ENCODE assay signal across 24 cellular contexts in genomic region chr5:67806647-67807046, GRCh38.
A peak's percentile ranks its signal among the peaks of the same experiment; 100 is the strongest.
DNase-seq lines count a peak whose midpoint lies in the region; ATAC-seq and TF ChIP-seq lines count a peak whose summit lies in the region.
"Had no signal": no experiment of that assay in that cellular context is flagged by ENCODE, and none has a peak within 500 bp of the region (broad histone marks: within the 10 kb centered on the region; RNA-seq: fewer than 3 reads in every experiment).

No MANE protein-coding gene starts in this region.

- peak overlapping the region; percentile 64 for H3K27ac Mint-ChIP-seq in endodermal cell
- H3K27ac Mint-ChIP-seq in T-helper 2 cell treated with Interferon-gamma antibody and Interleukin-4, amounts not matched to agents 5 μg/mL and 100 μg/mL, for 36 hours, result no peak overlapping the region
- H3K27ac Mint-ChIP-seq: activated naive CD4-positive, alpha-beta T cell treated with anti-CD3 and anti-CD28 coated beads, Interleukin-2, amount 50 U/mL, for 72 hours; activated T-helper 2 cell treated with anti-CD3 and anti-CD28 coated beads, Interferon-gamma antibody, Interleukin-2, Interleukin-4, amounts not matched to agents 10 μg/mL and 5 μg/mL and 100 μg/mL, durations not matched to agents 14 hours and 24 hours and 36 hours; stimulated activated effector memory CD8-positive, alpha-beta T cell treated with anti-CD3 and anti-CD28 coated beads, Interleukin-12 subunit alpha, Interleukin-12 subunit beta, amount 100 ng/mL, for 72 hours; type B pancreatic cell had no signal

- peaks cover 11% of the 10 kb centered on the region for H3K9me3 ChIP-seq in endodermal cell (ENCODE audit: control insufficient read depth, low read length)
- no peaks in the 10 kb centered on the region for H3K9me3 ChIP-seq in iPS-18a (ENCODE audit: control insufficient read depth, low read depth, low read length)
- no peaks in the 10 kb centered on the region for H3K9me3 ChIP-seq in skeletal muscle tissue (ENCODE audit: control insufficient read depth in 3 of 3, low read length in 3 of 3)
- H3K9me3 ChIP-seq: BLaER1, neutrophil had no signal

- H3K27me3 ChIP-seq in endodermal cell (ENCODE audit: control insufficient read depth, insufficient read depth, low read length, poor library complexity, severe bottlenecking), result no peaks in the 10 kb centered on the region
- no peaks in the 10 kb centered on the region for H3K27me3 ChIP-seq in iPS-18a (ENCODE audit: control insufficient read depth, insufficient read depth, low read length)
- H3K27me3 ChIP-seq in skeletal muscle tissue (ENCODE audit: control insufficient read depth in 3 of 3, insufficient read depth in 3 of 3, low read length in 3 of 3), result no peaks in the 10 kb centered on the region
- H3K27me3 ChIP-seq: BLaER1, brain microvascular endothelial cell, dorsolateral prefrontal cortex, neutrophil had no signal

- TF ChIP-seq CTCF in endodermal cell (conservative IDR thresholded peaks at IDR 0.05), result no peak

- H3K36me3 Mint-ChIP-seq in endodermal cell (ENCODE audit: low read depth), result peaks cover 13% of the 10 kb centered on the region
- H3K36me3 Mint-ChIP-seq in T-helper 2 cell treated with Interferon-gamma antibody and Interleukin-4, amounts not matched to agents 5 μg/mL and 100 μg/mL, for 36 hours (ENCODE audit: low read depth), result no peaks in the 10 kb centered on the region
- H3K36me3 Mint-ChIP-seq: activated naive CD4-positive, alpha-beta T cell treated with anti-CD3 and anti-CD28 coated beads, Interleukin-2, amount 50 U/mL, for 72 hours; stimulated activated effector memory CD8-positive, alpha-beta T cell treated with anti-CD3 and anti-CD28 coated beads, Interleukin-12 subunit alpha, Interleukin-12 subunit beta, amount 100 ng/mL, for 72 hours; type B pancreatic cell had no signal

- WGBS in endodermal cell (ENCODE audit: insufficient coverage in 1 of 2, insufficient read length in 1 of 2), 2 experiments, result 88% methylated on average over 1 of the region's 1 CpG; no CpG with 5 or more reads in 1 of the 2 experiments

- H3K4me1 ChIP-seq in endodermal cell (ENCODE audit: control insufficient read depth, insufficient read depth, low read length) (peaks cover 13% of the 10 kb centered on the region), iPS-18a (ENCODE audit: control insufficient read depth, low read depth, low read length) (peaks cover 17% of the 10 kb centered on the region), skeletal muscle tissue (ENCODE audit: control insufficient read depth in 3 of 3, insufficient read depth in 3 of 3, low read length in 3 of 3) (peaks cover 10 to 26% (median 24%) of the 10 kb centered on the region in 3 donors)

- H3K9ac ChIP-seq in endodermal cell (ENCODE audit: extremely low read depth, low read length, poor library complexity, severe bottlenecking) (no peak overlapping the region), iPS-18a (ENCODE audit: low read length) (peak overlapping the region; percentile 37), skeletal muscle tissue (ENCODE audit: low read depth in 1 of 3, low read length in 3 of 3) (no peak overlapping the region)
- H3K9ac ChIP-seq: BLaER1 had no signal

- H3K9me3 Mint-ChIP-seq in endodermal cell, result peaks cover 12% of the 10 kb centered on the region
- H3K9me3 Mint-ChIP-seq in T-helper 2 cell treated with Interferon-gamma antibody and Interleukin-4, amounts not matched to agents 5 μg/mL and 100 μg/mL, for 36 hours, result no peaks in the 10 kb centered on the region
- H3K9me3 Mint-ChIP-seq: activated naive CD4-positive, alpha-beta T cell treated with anti-CD3 and anti-CD28 coated beads, Interleukin-2, amount 50 U/mL, for 72 hours; activated T-helper 2 cell treated with anti-CD3 and anti-CD28 coated beads, Interferon-gamma antibody, Interleukin-2, Interleukin-4, amounts not matched to agents 10 μg/mL and 5 μg/mL and 100 μg/mL, durations not matched to agents 14 hours and 24 hours and 36 hours had no signal

- H3K4me3 ChIP-seq in endodermal cell (ENCODE audit: low read length) (no peak overlapping the region), iPS-18a (ENCODE audit: low read length) (peak overlapping the region; percentile 1), skeletal muscle tissue (ENCODE audit: low read length in 3 of 3) (no peak overlapping the region)
- H3K4me3 ChIP-seq: BLaER1, dorsolateral prefrontal cortex, K562, PC-9 had no signal

- peaks cover 7% of the 10 kb centered on the region for H3K27me3 Mint-ChIP-seq in endodermal cell (ENCODE audit: insufficient read depth)
- no peaks in the 10 kb centered on the region for H3K27me3 Mint-ChIP-seq in T-helper 2 cell treated with Interferon-gamma antibody and Interleukin-4, amounts not matched to agents 5 μg/mL and 100 μg/mL, for 36 hours (ENCODE audit: low read depth)

- DNase-seq in NCI-H146 (lab: John Stamatoyannopoulos, UW), result peak; percentile 56
- no peak for DNase-seq in endodermal cell
- DNase-seq in T-helper 2 cell treated with Interferon-gamma antibody and Interleukin-4, amounts not matched to agents 5 μg/mL and 100 μg/mL, for 36 hours (ENCODE audit: low spot score), result no peak
- DNase-seq: activated CD4-positive, alpha-beta T cell treated with anti-CD3 and anti-CD28 coated beads for 4 hours; brain microvascular endothelial cell; dorsolateral prefrontal cortex; islet precursor cell; NCI-H1048; NCI-H1694 treated with DMSO at 0.1 percent for 48 hours; PC-9; stimulated activated CD4-positive, alpha-beta T cell treated with anti-CD3 and anti-CD28 coated beads, Interleukin-15, amount 100 ng/mL, for 24 hours; T1000 had no signal

- no peak overlapping the region for H3K4me3 Mint-ChIP-seq in endodermal cell
- H3K4me3 Mint-ChIP-seq in T-helper 2 cell treated with Interferon-gamma antibody and Interleukin-4, amounts not matched to agents 5 μg/mL and 100 μg/mL, for 36 hours, result no peak overlapping the region
- H3K4me3 Mint-ChIP-seq: stimulated activated effector memory CD8-positive, alpha-beta T cell treated with anti-CD3 and anti-CD28 coated beads, Interleukin-12 subunit alpha, Interleukin-12 subunit beta, amount 100 ng/mL, for 72 hours; type B pancreatic cell had no signal

- H3K36me3 ChIP-seq in endodermal cell (ENCODE audit: control insufficient read depth, insufficient read depth, low read length) (no peaks in the 10 kb centered on the region), iPS-18a (ENCODE audit: control insufficient read depth, low read depth, low read length) (no peaks in the 10 kb centered on the region), skeletal muscle tissue (ENCODE audit: control insufficient read depth in 3 of 3, insufficient read depth in 3 of 3, low read length in 3 of 3) (no peaks in the 10 kb centered on the region)
- H3K36me3 ChIP-seq: BLaER1, brain microvascular endothelial cell, neutrophil had no signal

- H3K27ac ChIP-seq in endodermal cell (ENCODE audit: low read depth, low read length), result no peak overlapping the region
- H3K27ac ChIP-seq in iPS-18a (ENCODE audit: low read length), result peak overlapping the region; percentile 38
- H3K27ac ChIP-seq in skeletal muscle tissue (ENCODE audit: low read depth, low read length), result peak overlapping the region; percentile 3
- H3K27ac ChIP-seq: BLaER1, brain microvascular endothelial cell, neutrophil, PC-9, VCaP had no signal

- H3K4me1 Mint-ChIP-seq in endodermal cell, result peaks cover 27% of the 10 kb centered on the region
- peaks cover 3% of the 10 kb centered on the region for H3K4me1 Mint-ChIP-seq in T-helper 2 cell treated with Interferon-gamma antibody and Interleukin-4, amounts not matched to agents 5 μg/mL and 100 μg/mL, for 36 hours (ENCODE audit: low read depth)

- ATAC-seq in GM18519 (IDR thresholded peaks at IDR 0.05; ENCODE audit: low FRiP score, unreplicated experiment) (no peak), GM21367 (IDR thresholded peaks at IDR 0.05; ENCODE audit: unreplicated experiment) (no peak)
- ATAC-seq: activated naive CD4-positive, alpha-beta T cell treated with anti-CD3 and anti-CD28 coated beads, Interleukin-2, amount 50 U/mL, for 72 hours; K562 had no signal
